1 cellular context compared by ENCODE assay signal in genomic region chr3:195271116-195271858, GRCh38.
A peak's percentile ranks its signal among the peaks of the same experiment; 100 is the strongest.
TF ChIP-seq lines count a peak whose summit lies in the region.

XXYLT1 (minus strand) TSS chr3:195271159; CDS start chr3:195271058, 101 bp downstream.

TF ChIP-seq in HEK293, 187 proteins besides CTCF, POLR2A, EP300 and RAD21 (continued from another document):
- TF ChIP-seq REST (tag by site-specific recombination; IDR thresholded peaks at IDR 0.05) (peak; percentile 27; the same call in 1 of the 2 replicates), ZNF335 (tag by site-specific recombination; conservative IDR thresholded peaks at IDR 0.05) (peak; percentile 88), ZNF311 (tag by site-specific recombination; IDR thresholded peaks at IDR 0.05; ENCODE audit: borderline replicate concordance) (no peak), SP2 (tag by site-specific recombination; IDR thresholded peaks at IDR 0.05) (peak; percentile 80), SP7 (tag by site-specific recombination; IDR thresholded peaks at IDR 0.05) (peak; percentile 47), ZNF394 (tag by site-specific recombination; IDR thresholded peaks at IDR 0.05; ENCODE audit: borderline replicate concordance) (peak; percentile 67; the same call in 1 of the 2 replicates), ZFHX2 (tag by site-specific recombination; conservative IDR thresholded peaks at IDR 0.05) (no peak)
